Comparison of ENCODE assay signal across 9 cellular contexts in the genomic region with DNA sequence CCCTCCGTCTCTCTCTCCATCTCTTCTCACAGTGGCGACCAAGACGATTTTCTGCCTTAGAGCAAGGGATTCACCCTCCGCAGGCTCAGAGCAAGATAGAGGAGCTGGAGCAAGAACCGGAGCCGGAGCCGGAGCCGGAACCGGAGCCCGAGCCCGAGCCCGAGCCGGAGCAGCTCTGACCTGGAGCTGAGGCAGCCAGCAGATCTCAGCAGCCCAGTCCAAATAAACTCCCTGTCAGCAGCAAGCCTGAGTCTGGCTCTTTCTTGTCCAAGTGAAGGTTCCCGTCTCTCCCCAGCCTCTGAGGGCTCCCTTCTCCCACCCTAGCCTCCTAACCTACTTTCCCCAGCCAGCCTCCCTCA. TPM values are rescaled to one million over a fixed set of nuclear protein-coding genes. Genes with fewer than 3 reads are reported as not detected.
A peak's percentile ranks its signal among the peaks of the same experiment; 100 is the strongest.
DNase-seq lines count a peak whose midpoint lies in the region; ATAC-seq and TF ChIP-seq lines count a peak whose summit lies in the region.
"Had no signal": no experiment of that assay in that cellular context is flagged by ENCODE, and none has a peak within 500 bp of the region (broad histone marks: within the 10 kb centered on the region; RNA-seq: fewer than 3 reads in every experiment).

No MANE protein-coding gene starts in this region.

- no peaks in the 10 kb centered on the region for H3K9me3 ChIP-seq in iPS-15b (ENCODE audit: control insufficient read depth, insufficient read depth, low read length)
- no peaks in the 10 kb centered on the region for H3K9me3 ChIP-seq in stomach

- H3K27me3 ChIP-seq in iPS-15b (ENCODE audit: control insufficient read depth, insufficient read depth, low read length), result peaks cover 44% of the 10 kb centered on the region
- peaks cover 0 to 25% (median 11%) of the 10 kb centered on the region in 3 donors for H3K27me3 ChIP-seq in stomach

- intact Hi-C loops in stomach (cut with DNase I; ENCODE audit: low total_unique reads), result no loop called here

- POLR2A ChIA-PET in activated naive CD8-positive, alpha-beta T cell treated with anti-CD3 and anti-CD28 coated beads, Interleukin-2, amount 10 ng/mL, durations not matched to agents 7 days and 5 days (lab: Charles Lee), result interaction anchor here (0.7 to 1.5 kb wide), 8 partner anchors 12 to 183 kb away, joined by 3 to 14 read pairs (median 4); a partner anchor contains a TSS

- H3K36me3 ChIP-seq in iPS-15b (ENCODE audit: control insufficient read depth, insufficient read depth, low read length) (no peaks in the 10 kb centered on the region), stomach (no peaks in the 10 kb centered on the region)

- peaks cover 6% of the 10 kb centered on the region for H3K36me3 Mint-ChIP-seq in activated T-cell treated with anti-CD3 and anti-CD28 coated beads, Interleukin-2, amount 50 U/mL, for 4 hours (ENCODE audit: insufficient read depth)
- H3K36me3 Mint-ChIP-seq in activated naive CD8-positive, alpha-beta T cell treated with anti-CD3 and anti-CD28 coated beads, Interleukin-2, amount 10 ng/mL, durations not matched to agents 7 days and 5 days, result peaks cover 26% of the 10 kb centered on the region

- H3K27me3 Mint-ChIP-seq in activated T-cell treated with anti-CD3 and anti-CD28 coated beads, Interleukin-2, amount 50 U/mL, for 4 hours (ENCODE audit: low read depth), result peaks cover 20% of the 10 kb centered on the region
- H3K27me3 Mint-ChIP-seq in activated naive CD8-positive, alpha-beta T cell treated with anti-CD3 and anti-CD28 coated beads, Interleukin-2, amount 10 ng/mL, durations not matched to agents 7 days and 5 days, result no peaks in the 10 kb centered on the region

- H3K4me1 ChIP-seq in iPS-15b (ENCODE audit: control insufficient read depth, insufficient read depth, low read length) (peaks cover 11% of the 10 kb centered on the region), stomach (peaks cover 24 to 56% (median 47%) of the 10 kb centered on the region in 4 donors)

- TF ChIP-seq POLR2A in stomach (IDR thresholded peaks at IDR 0.05), result no peak

- peaks cover 68% of the 10 kb centered on the region for H3K4me1 Mint-ChIP-seq in activated T-cell treated with anti-CD3 and anti-CD28 coated beads, Interleukin-2, amount 50 U/mL, for 4 hours (ENCODE audit: low read depth)
- peaks cover 42% of the 10 kb centered on the region for H3K4me1 Mint-ChIP-seq in activated naive CD8-positive, alpha-beta T cell treated with anti-CD3 and anti-CD28 coated beads, Interleukin-2, amount 10 ng/mL, durations not matched to agents 7 days and 5 days

- peak overlapping the region; percentile 54 for H3K9ac ChIP-seq in iPS-15b (ENCODE audit: low read depth, low read length)

- ATAC-seq in activated T-cell treated with anti-CD3 and anti-CD28 coated beads, Interleukin-2, amount 50 U/mL, for 4 hours, result no peak
- ATAC-seq in activated naive CD8-positive, alpha-beta T cell treated with anti-CD3 and anti-CD28 coated beads, Interleukin-2, amount 10 ng/mL, durations not matched to agents 7 days and 5 days (ENCODE audit: low read depth), result no peak
- ATAC-seq in GM21447 (IDR thresholded peaks at IDR 0.05; ENCODE audit: unreplicated experiment), result no peak
- ATAC-seq in GM19455 (IDR thresholded peaks at IDR 0.05; ENCODE audit: unreplicated experiment), result no peak

- H3K4me3 ChIP-seq in iPS-15b (ENCODE audit: low read depth, low read length) (peak overlapping the region; percentile 72), stomach (peak overlapping the region; percentile 39 to 50 (median 42))

- no peak for TF ChIP-seq EP300 in stomach (IDR thresholded peaks at IDR 0.05)

- DNase-seq in activated T-cell treated with anti-CD3 and anti-CD28 coated beads, Interleukin-2, amount 50 U/mL, for 4 hours, result no peak
- no peak for DNase-seq in activated T-cell treated with anti-CD3 and anti-CD28 coated beads, Interleukin-2, amount 50 U/mL, for 48 hours
- DNase-seq in activated naive CD8-positive, alpha-beta T cell treated with anti-CD3 and anti-CD28 coated beads, Interleukin-2, amount 10 ng/mL, durations not matched to agents 7 days and 5 days, result no peak
- DNase-seq in stomach (no peak), NCI-H774 (lab: John Stamatoyannopoulos, UW) (no peak)

- H3K4me3 Mint-ChIP-seq in activated T-cell treated with anti-CD3 and anti-CD28 coated beads, Interleukin-2, amount 50 U/mL, for 4 hours, result peak overlapping the region; percentile 83
- peak overlapping the region; percentile 90 for H3K4me3 Mint-ChIP-seq in activated naive CD8-positive, alpha-beta T cell treated with anti-CD3 and anti-CD28 coated beads, Interleukin-2, amount 10 ng/mL, durations not matched to agents 7 days and 5 days

- H3K27ac ChIP-seq in stomach, result peak overlapping the region; percentile 31 to 82 (median 67)

- peak overlapping the region; percentile 95 for H3K27ac Mint-ChIP-seq in activated naive CD8-positive, alpha-beta T cell treated with anti-CD3 and anti-CD28 coated beads, Interleukin-2, amount 10 ng/mL, durations not matched to agents 7 days and 5 days

- TF ChIP-seq CTCF in stomach (IDR thresholded peaks at IDR 0.05), result no peak

- 20 to 29% (median 23%) methylated on average over 14 of the region's 14 CpGs for WGBS in stomach, 5 donors

- no peaks in the 10 kb centered on the region for H3K9me3 Mint-ChIP-seq in activated T-cell treated with anti-CD3 and anti-CD28 coated beads, Interleukin-2, amount 50 U/mL, for 4 hours
- H3K9me3 Mint-ChIP-seq in activated naive CD8-positive, alpha-beta T cell treated with anti-CD3 and anti-CD28 coated beads, Interleukin-2, amount 10 ng/mL, durations not matched to agents 7 days and 5 days, result no peaks in the 10 kb centered on the region

RNA-seq across cellular contexts. Expression of a gene that starts 5.9 kb away (rescaled TPM):
- 100 to 1,000 TPM in 1 of 3 donors, 10 to 100 TPM in 2; 71.1 to 125 (median 86.4) TPM for total RNA-seq in activated T-cell treated with anti-CD3 and anti-CD28 coated beads, Interleukin-2, amount 50 U/mL, for 4 hours
- 10 to 100 TPM; 46.6 to 52.1 TPM for total RNA-seq in activated naive CD8-positive, alpha-beta T cell treated with anti-CD3 and anti-CD28 coated beads, Interleukin-2, amount 10 ng/mL, durations not matched to agents 7 days and 5 days
- 1 to 10 TPM in 2 of 5 donors, not detected in 3; 2.2 to 2.3 TPM for total RNA-seq in stomach
- 1 to 10 TPM in 2 of 3 donors, under 1 TPM in 1; 0.25 to 1.4 (median 1.2) TPM for polyA plus RNA-seq in stomach
- total RNA-seq: bronchial epithelial cell had no signal

RNA-seq across cellular contexts. Expression of a gene that starts 11.1 kb away (rescaled TPM):
- 10 to 100 TPM; 42.0 to 76.9 (median 51.4) TPM for total RNA-seq in activated T-cell treated with anti-CD3 and anti-CD28 coated beads, Interleukin-2, amount 50 U/mL, for 4 hours
- 1 to 10 TPM; 2.6 to 3.0 TPM for total RNA-seq in activated naive CD8-positive, alpha-beta T cell treated with anti-CD3 and anti-CD28 coated beads, Interleukin-2, amount 10 ng/mL, durations not matched to agents 7 days and 5 days
- total RNA-seq in stomach, result 10 to 100 TPM in 1 of 5 donors, 1 to 10 TPM in 2, not detected in 2; 7.2 to 25.9 (median 9.7) TPM
- polyA plus RNA-seq in stomach, result 1 to 10 TPM; 2.0 to 7.3 (median 3.9) TPM
- total RNA-seq: bronchial epithelial cell had no signal

RNA-seq across cellular contexts. Expression of a gene that starts 12.0 kb away (rescaled TPM):
- total RNA-seq in activated T-cell treated with anti-CD3 and anti-CD28 coated beads, Interleukin-2, amount 50 U/mL, for 4 hours, result 10 to 100 TPM; 26.3 to 32.6 (median 29.4) TPM
- 10 to 100 TPM; 36.2 to 43.5 TPM for total RNA-seq in activated naive CD8-positive, alpha-beta T cell treated with anti-CD3 and anti-CD28 coated beads, Interleukin-2, amount 10 ng/mL, durations not matched to agents 7 days and 5 days
- total RNA-seq in stomach, result 100 to 1,000 TPM in 1 of 5 donors, 10 to 100 TPM in 4; 22.8 to 261 (median 78.2) TPM
- polyA plus RNA-seq in stomach, result 100 to 1,000 TPM; 228 to 363 (median 307) TPM

RNA-seq across cellular contexts. Expression of a gene that starts 25.2 kb away (rescaled TPM):
- total RNA-seq in activated T-cell treated with anti-CD3 and anti-CD28 coated beads, Interleukin-2, amount 50 U/mL, for 4 hours, result 100 to 1,000 TPM; 185 to 199 (median 189) TPM
- 100 to 1,000 TPM; 108 to 118 TPM for total RNA-seq in activated naive CD8-positive, alpha-beta T cell treated with anti-CD3 and anti-CD28 coated beads, Interleukin-2, amount 10 ng/mL, durations not matched to agents 7 days and 5 days
- total RNA-seq in stomach, result 100 to 1,000 TPM in 4 of 5 donors, 1 to 10 TPM in 1; 9.3 to 296 (median 128) TPM
- 100 to 1,000 TPM; 168 to 183 (median 180) TPM for polyA plus RNA-seq in stomach

RNA-seq across cellular contexts. Expression of a gene that starts 43.4 kb away (rescaled TPM):
- under 1 TPM in 2 of 3 donors, not detected in 1; 0.08 to 0.38 TPM for total RNA-seq in activated T-cell treated with anti-CD3 and anti-CD28 coated beads, Interleukin-2, amount 50 U/mL, for 4 hours
- total RNA-seq in activated naive CD8-positive, alpha-beta T cell treated with anti-CD3 and anti-CD28 coated beads, Interleukin-2, amount 10 ng/mL, durations not matched to agents 7 days and 5 days, result under 1 TPM; 0.30 to 0.51 TPM
- 1 to 10 TPM; 1.3 to 7.5 (median 1.8) TPM for total RNA-seq in stomach
- 1 to 10 TPM; 2.6 to 9.3 (median 6.4) TPM for polyA plus RNA-seq in stomach
- total RNA-seq: bronchial epithelial cell had no signal

Comparison
In these comparisons a context has a peak if more than half of its experiments do, and no peak if none do; other contexts are left out.
1. RNA of a gene that starts 5.9 kb away (total RNA-seq): 71.1 to 125 TPM in activated T-cell treated with anti-CD3 and anti-CD28 coated beads, Interleukin-2, amount 50 U/mL, for 4 hours and 46.6 to 52.1 TPM in activated naive CD8-positive, alpha-beta T cell treated with anti-CD3 and anti-CD28 coated beads, Interleukin-2, amount 10 ng/mL, durations not matched to agents 7 days and 5 days; 2.2 to 2.3 TPM in stomach; every median in the first group is over 10 times any median in the second.